ENCODE assay signal across 12 cellular contexts in genomic region chr12:105083041-105083440, GRCh38. TPM values are rescaled to one million over a fixed set of nuclear protein-coding genes. Genes with fewer than 3 reads are reported as not detected.
DNase-seq lines count a peak whose midpoint lies in the region; ATAC-seq, FAIRE-seq and TF ChIP-seq lines count a peak whose summit lies in the region.
"Had no signal": no experiment of that assay in that cellular context is flagged by ENCODE, and none has a peak within 500 bp of the region (broad histone marks: within the 10 kb centered on the region; RNA-seq: fewer than 3 reads in every experiment).

No MANE protein-coding gene starts in this region.

- no peak for ATAC-seq in left lobe of liver
- ATAC-seq in HG02588 (IDR thresholded peaks at IDR 0.05; ENCODE audit: unreplicated experiment): no peak

- H3K9ac ChIP-seq in endothelial cell of umbilical vein (replicated peaks; ENCODE audit: extremely low read depth, insufficient read depth, low read length): no peak overlapping the region

- BruUV-seq in PC-9 (replicated peaks; lab: Mats Ljungman, UMichigan) (no TSS peak), endothelial cell of umbilical vein (replicated peaks; lab: Mats Ljungman, UMichigan) (TSS peak; percentile 9)

- DNase-seq in GM12865 (ENCODE audit: low read depth) (no peak), PC-9 (no peak), endothelial cell of umbilical vein (ENCODE audit: low read depth, low spot score) (no peak), retina (peak; percentile 3), left lobe of liver (ENCODE audit: low spot score) (no peak)
- DNase-seq in activated T-cell treated with anti-CD3 and anti-CD28 coated beads, Interleukin-2, amount 50 U/mL, for 1 hour: no peak
- DNase-seq in activated CD8-positive, alpha-beta memory T cell treated with anti-CD3 and anti-CD28 coated beads, Interleukin-2, amount 50 U/mL, for 48 hours: no peak
- DNase-seq: activated CD4-positive, CD25-positive, alpha-beta regulatory T cell; PC-3 had no signal

- H2AFZ ChIP-seq in PC-9 (no peak overlapping the region), endothelial cell of umbilical vein (ENCODE audit: low read depth, low read length) (no peak overlapping the region)

- POLR2A ChIA-PET in PC-9 (lab: Charles Lee; ENCODE audit: unreplicated experiment): no interaction called here
- POLR2A ChIA-PET in endothelial cell of umbilical vein (lab: Charles Lee): no interaction called here

- H3K27me3 ChIP-seq in PC-9 (ENCODE audit: insufficient read depth, low read depth) (no peaks in the 10 kb centered on the region), endothelial cell of umbilical vein (ENCODE audit: control insufficient read depth in 2 of 2, insufficient read depth in 2 of 2, low read length in 2 of 2) (no peaks in the 10 kb centered on the region)

- H3K4me3 ChIP-seq in GM12865 (ENCODE audit: low read depth, low read length) (peak overlapping the region; percentile 61; the same call in 1 of the 2 replicates), PC-9 (no peak overlapping the region), endothelial cell of umbilical vein (replicated peaks in 1 of 3; ENCODE audit: insufficient read depth in 1 of 3, low read depth in 1 of 3, low read length in 3 of 3) (no peak overlapping the region)
- H3K4me3 ChIP-seq: mucosa of descending colon had no signal

- H3K36me3 ChIP-seq in PC-9 (ENCODE audit: low read depth) (no peaks in the 10 kb centered on the region), endothelial cell of umbilical vein (ENCODE audit: control insufficient read depth in 2 of 2, extremely low read depth in 1 of 2, insufficient read depth in 2 of 2, low read length in 2 of 2) (no peaks in the 10 kb centered on the region)
- H3K36me3 ChIP-seq: transverse colon had no signal

- H3K27ac ChIP-seq in PC-9 (no peak overlapping the region), endothelial cell of umbilical vein (ENCODE audit: insufficient read depth, low read depth, low read length) (no peak overlapping the region)

- CTCF ChIA-PET in PC-9 (lab: Charles Lee) (no interaction called here), endothelial cell of umbilical vein (lab: Charles Lee) (interaction anchor here (0.8 to 2.0 kb wide), 7 partner anchors 15 to 701 kb away, joined by 3 to 8 read pairs (median 3); partner anchors contain the start of gene WASHC4)

- no peak for TF ChIP-seq POLR2A in endothelial cell of umbilical vein (IDR thresholded peaks at IDR 0.05; ENCODE audit: low read depth, low read length)

- H3F3A ChIP-seq in PC-9 (ENCODE audit: insufficient read depth, low read depth): no peaks in the 10 kb centered on the region

- no peaks in the 10 kb centered on the region for H3K9me2 ChIP-seq in PC-9 (ENCODE audit: insufficient read depth)

- intact Hi-C loops in PC-9 (cut with micrococcal nuclease; ENCODE audit: unreplicated experiment) (no loop called here), endothelial cell of umbilical vein (cut with micrococcal nuclease) (no loop called here)

- H3K4me1 ChIP-seq in PC-9 (replicated peaks; ENCODE audit: insufficient read depth) (peaks cover 8% of the 10 kb centered on the region), endothelial cell of umbilical vein (ENCODE audit: control insufficient read depth, extremely low read depth, insufficient read depth, low read length) (peaks cover 6% of the 10 kb centered on the region)

- H4K20me1 ChIP-seq in PC-9 (ENCODE audit: insufficient read depth): no peaks in the 10 kb centered on the region
- H4K20me1 ChIP-seq in endothelial cell of umbilical vein (replicated peaks; ENCODE audit: control insufficient read depth, extremely low read depth, insufficient read depth, low read length): no peaks in the 10 kb centered on the region

- dilution Hi-C loops in endothelial cell of umbilical vein (cut with MboI; ENCODE audit: extremely low pct_ligation_motif_present, low sequenced_read_pairs): no loop called here

- H3K9me1 ChIP-seq in endothelial cell of umbilical vein (replicated peaks; ENCODE audit: control insufficient read depth, extremely low read depth, insufficient read depth, low read length): no peaks in the 10 kb centered on the region

- TF ChIP-seq CTCF in GM12865 (IDR thresholded peaks at IDR 0.05; ENCODE audit: insufficient read depth, low read depth, low read length, missing control alignments) (no peak), PC-9 (conservative IDR thresholded peaks at IDR 0.05) (no peak), endothelial cell of umbilical vein (IDR thresholded peaks at IDR 0.05; ENCODE audit: extremely low read depth in 1 of 2, insufficient read depth in 1 of 2, low read depth in 1 of 2, low read length in 2 of 2) (no peak)

- H3K4me2 ChIP-seq in PC-9: 0 out of 2 replicates have a peak overlapping the region, but pooled peaks have one; percentile 91
- no peak overlapping the region for H3K4me2 ChIP-seq in endothelial cell of umbilical vein (ENCODE audit: insufficient read depth, low read length)

- no peak for FAIRE-seq in endothelial cell of umbilical vein (lab: Jason Lieb, UNC)

- H3K9me3 ChIP-seq in PC-9 (ENCODE audit: insufficient read depth, low read depth) (no peaks in the 10 kb centered on the region), endothelial cell of umbilical vein (replicated peaks; ENCODE audit: control insufficient read depth, insufficient read depth, low read length) (no peaks in the 10 kb centered on the region)
- H3K9me3 ChIP-seq: mucosa of descending colon, transverse colon had no signal

- H3K79me2 ChIP-seq in PC-9 (ENCODE audit: low read depth) (no peaks in the 10 kb centered on the region), endothelial cell of umbilical vein (ENCODE audit: control insufficient read depth, insufficient read depth, low read length) (no peaks in the 10 kb centered on the region)

TF ChIP-seq in endothelial cell of umbilical vein, 7 proteins besides CTCF, POLR2A, EP300 and RAD21:
- TF ChIP-seq JUN (IDR thresholded peaks at IDR 0.05; ENCODE audit: borderline replicate concordance, insufficient read depth, insufficient read length, low read depth) (no peak), MAX (IDR thresholded peaks at IDR 0.05; ENCODE audit: insufficient read depth, insufficient read length) (no peak), GATA2 (IDR thresholded peaks at IDR 0.05; ENCODE audit: insufficient read depth, insufficient read length, low read depth, low read length) (no peak), POLR2AphosphoS5 (IDR thresholded peaks at IDR 0.05; ENCODE audit: insufficient read depth, low read depth, low read length) (no peak), FOS (IDR thresholded peaks at IDR 0.05; ENCODE audit: borderline replicate concordance, insufficient read depth, low read length) (no peak), EZH2 (IDR thresholded peaks at IDR 0.05; ENCODE audit: borderline replicate concordance, low read depth, low read length, severe bottlenecking) (no peak), MYC (IDR thresholded peaks at IDR 0.05; ENCODE audit: low read depth, low read length) (no peak)

RNA-seq across cellular contexts. Expression of gene ALDH1L2, which starts 1.2 kb away (rescaled TPM):
- total RNA-seq in PC-9 (2021) (2.2 and 5.0 TPM in 2 replicates), endothelial cell of umbilical vein (2.2 and 2.5 TPM in 2 replicates), left lobe of liver (0.18 TPM)
- polyA plus RNA-seq in endothelial cell of umbilical vein: 1.4 and 1.5 TPM in 2 replicates
- 1.2 and 1.3 TPM in 2 replicates for polyA plus RNA-seq in endothelial cell of umbilical vein (2011; cell fraction: cytosol; rRNA removed)
- 2.8 and 3.5 TPM in 2 replicates for polyA plus RNA-seq in endothelial cell of umbilical vein (2011; cell fraction: nucleus; rRNA removed)
- polyA plus RNA-seq in endothelial cell of umbilical vein (2012): 0.98 and 1.1 TPM in 2 replicates
- polyA minus RNA-seq in endothelial cell of umbilical vein: 3.0 TPM in 2 replicates
- 0.10 TPM for polyA minus RNA-seq in endothelial cell of umbilical vein (2011; cell fraction: cytosol; rRNA and poly(A)+ RNA removed)
- 2.2 and 3.3 TPM in 2 replicates for polyA minus RNA-seq in endothelial cell of umbilical vein (2011; cell fraction: nucleus; rRNA and poly(A)+ RNA removed)

RNA-seq across cellular contexts. Expression of gene WASHC4, which starts 24.5 kb away (rescaled TPM):
- total RNA-seq in PC-9 (2021): 25.5 and 28.7 TPM in 2 replicates
- 99.8 and 123 TPM in 2 replicates for total RNA-seq in endothelial cell of umbilical vein
- polyA plus RNA-seq in endothelial cell of umbilical vein: 22.0 and 30.4 TPM in 2 replicates
- 28.0 and 29.5 TPM in 2 replicates for polyA plus RNA-seq in endothelial cell of umbilical vein (2011; cell fraction: cytosol; rRNA removed)
- 130 and 182 TPM in 2 replicates for polyA plus RNA-seq in endothelial cell of umbilical vein (2011; cell fraction: nucleus; rRNA removed)
- polyA plus RNA-seq in endothelial cell of umbilical vein (2012): 58.0 and 64.6 TPM in 2 replicates
- 108 and 122 TPM in 2 replicates for polyA minus RNA-seq in endothelial cell of umbilical vein
- 25.2 TPM for polyA minus RNA-seq in endothelial cell of umbilical vein (2011; cell fraction: cytosol; rRNA and poly(A)+ RNA removed)
- polyA minus RNA-seq in endothelial cell of umbilical vein (2011; cell fraction: nucleus; rRNA and poly(A)+ RNA removed): 282 and 380 TPM in 2 replicates
- total RNA-seq in left lobe of liver: 26.1 TPM
